In the genomic region with DNA sequence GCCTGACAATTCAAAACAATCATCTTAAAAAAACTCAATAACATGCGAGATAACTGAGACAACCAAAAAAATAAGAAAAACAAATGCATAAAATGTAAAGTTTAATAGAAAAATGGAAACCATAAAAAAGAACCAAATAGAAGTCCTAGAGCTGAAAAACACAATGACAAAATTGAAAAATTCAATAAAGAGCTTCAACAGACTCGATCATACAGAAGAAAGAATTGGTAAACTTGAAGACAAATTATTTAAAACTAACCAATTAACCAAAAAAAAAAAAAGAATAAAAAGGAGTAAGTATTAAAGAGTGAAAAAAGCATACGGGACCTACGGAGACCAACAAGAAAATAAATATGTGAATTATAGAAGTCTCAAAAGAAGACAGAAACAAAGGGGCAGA, we compare ENCODE assay signal across 2 cellular contexts.
TF ChIP-seq lines count a peak whose summit lies in the region.

No MANE protein-coding gene starts in this region.

TF ChIP-seq in HEK293, 187 proteins besides CTCF, POLR2A, EP300 and RAD21 (continued from another document):
- no peak for TF ChIP-seq INSM2 (tag by site-specific recombination; IDR thresholded peaks at IDR 0.05)
- peak; percentile 88 for TF ChIP-seq SETDB1 (IDR thresholded peaks at IDR 0.05; ENCODE audit: insufficient read length, low read length)
- no peak for TF ChIP-seq GFI1B (tag by site-specific recombination; IDR thresholded peaks at IDR 0.05)

TF ChIP-seq in K562, 482 proteins besides CTCF, POLR2A, EP300 and RAD21 (continued from another document):
- TF ChIP-seq TRIM24 (IDR thresholded peaks at IDR 0.05): 0 out of 4 replicates have a peak, but pooled peaks of 1 of the 2 experiments have one; percentile 17
- TF ChIP-seq, protein P1, sequence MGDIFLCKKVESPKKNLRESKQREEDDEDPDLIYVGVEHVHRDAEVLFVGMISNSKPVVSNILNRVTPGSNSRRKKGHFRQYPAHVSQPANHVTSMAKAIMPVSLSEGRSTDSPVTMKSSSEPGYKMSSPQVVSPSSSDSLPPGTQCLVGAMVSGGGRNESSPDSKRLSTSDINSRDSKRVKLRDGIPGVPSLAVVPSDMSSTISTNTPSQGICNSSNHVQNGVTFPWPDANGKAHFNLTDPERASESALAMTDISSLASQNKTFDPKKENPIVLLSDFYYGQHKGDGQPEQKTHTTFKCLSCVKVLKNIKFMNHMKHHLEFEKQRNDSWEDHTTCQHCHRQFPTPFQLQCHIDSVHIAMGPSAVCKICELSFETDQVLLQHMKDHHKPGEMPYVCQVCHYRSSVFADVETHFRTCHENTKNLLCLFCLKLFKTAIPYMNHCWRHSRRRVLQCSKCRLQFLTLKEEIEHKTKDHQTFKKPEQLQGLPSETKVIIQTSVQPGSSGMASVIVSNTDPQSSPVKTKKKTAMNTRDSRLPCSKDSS (IDR thresholded peaks at IDR 0.05; ENCODE audit: low read depth, partially characterized antibody): peak; percentile 84
- peak; percentile 68; the same call in 1 of the 2 replicates for TF ChIP-seq TRIM28 (IDR thresholded peaks at IDR 0.05)
- TF ChIP-seq KAT8 (IDR thresholded peaks at IDR 0.05; ENCODE audit: low read depth): no peak
